8 cellular contexts compared by ENCODE assay signal in genomic region chr22:26483439-26484359, GRCh38. TPM values are rescaled to one million over a fixed set of nuclear protein-coding genes. Genes with fewer than 3 reads are reported as not detected.
A peak's percentile ranks its signal among the peaks of the same experiment; 100 is the strongest.
DNase-seq lines count a peak whose midpoint lies in the region; ATAC-seq and TF ChIP-seq lines count a peak whose summit lies in the region.

HPS4 (minus strand) TSS chr22:26483783; CDS start chr22:26481762, 2,021 bp downstream.
SRRD (plus strand) TSS chr22:26483877; CDS start chr22:26483891, 14 bp downstream.

- H3K9me3 ChIP-seq in left ventricle myocardium inferior (replicated peaks) (no peaks in the 10 kb centered on the region), prostate gland (no peaks in the 10 kb centered on the region)

- peaks cover 15% of the 10 kb centered on the region for H3K36me3 ChIP-seq in left ventricle myocardium inferior
- H3K36me3 ChIP-seq in prostate gland = peaks cover 0 to 7% of the 10 kb centered on the region in 2 donors

- H3K4me3 ChIP-seq in GM12865 (ENCODE audit: low read depth, low read length) = peak within 1 kb of the TSS; percentile 70
- H3K4me3 ChIP-seq in left ventricle myocardium inferior = peak within 1 kb of the TSS; percentile 83
- peak within 1 kb of the TSS; percentile 97 to 100 for H3K4me3 ChIP-seq in prostate gland

- peak; percentile 95 for TF ChIP-seq POLR2A in prostate gland (IDR thresholded peaks at IDR 0.05)

- H3K27me3 ChIP-seq in left ventricle myocardium inferior (ENCODE audit: low read depth) = no peaks in the 10 kb centered on the region
- no peaks in the 10 kb centered on the region for H3K27me3 ChIP-seq in prostate gland (replicated peaks; ENCODE audit: insufficient read depth)

- H3K4me1 ChIP-seq in left ventricle myocardium inferior = peaks cover 72% of the 10 kb centered on the region
- H3K4me1 ChIP-seq in prostate gland (replicated peaks) = peaks cover 40% of the 10 kb centered on the region

- DNase-seq in GM12865 (ENCODE audit: low read depth) (peak; percentile 93), NCI-H1417 treated with DMSO at 0.1 percent for 48 hours (lab: John Stamatoyannopoulos, UW) (peak; percentile 20), T-helper 1 cell (peak; percentile 85 to 96 (median 89)), amniotic epithelial cell (ENCODE audit: low read depth) (peak; percentile 84), left ventricle myocardium inferior (peak; percentile 90), prostate gland (ENCODE audit: low spot score) (peak; percentile 88), ureter (ENCODE audit: low spot score) (peak; percentile 91)

- H3K27ac ChIP-seq in left ventricle myocardium inferior (replicated peaks) (peak within 1 kb of the TSS; percentile 90), prostate gland (peak within 1 kb of the TSS; percentile 95 to 98)

- under 1% methylated on average over 27 of the region's 85 CpGs for WGBS in prostate gland

- intact Hi-C loops in left ventricle myocardium inferior (cut with micrococcal nuclease) (no loop called here), prostate gland (cut with DNase I) (loop anchor here (5.0 kb wide), 1 partner anchor 104 kb away; no protein-coding TSS in a partner anchor)

- peak; percentile 79 for ATAC-seq in HG02763 (IDR thresholded peaks at IDR 0.05; ENCODE audit: unreplicated experiment)

- no peak for TF ChIP-seq CTCF in GM12865 (IDR thresholded peaks at IDR 0.05; ENCODE audit: insufficient read depth, low read depth, low read length, missing control alignments)
- TF ChIP-seq CTCF in left ventricle myocardium inferior (IDR thresholded peaks at IDR 0.05; ENCODE audit: borderline replicate concordance) = no peak
- peak in 1 of 4 experiments; percentile 30 for TF ChIP-seq CTCF in prostate gland (IDR thresholded peaks at IDR 0.05)

RNA-seq across cellular contexts. Expression of gene HPS4, which starts in this region (rescaled TPM):
- total RNA-seq in left ventricle myocardium inferior (11.7 TPM), prostate gland (10 to 100 TPM; 25.3 to 83.9 TPM), ureter (49.8 TPM)

RNA-seq across cellular contexts. Expression of gene SRRD, which starts in this region (rescaled TPM):
- 23.5 TPM for total RNA-seq in left ventricle myocardium inferior
- 10 to 100 TPM; 15.2 to 24.4 TPM for total RNA-seq in prostate gland
- 24.6 TPM for total RNA-seq in ureter

Comparison
In these comparisons a context has a peak if more than half of its experiments do, and no peak if none do; other contexts are left out.
1. Peak in every context shown above with its lines: DNase-seq, ATAC-seq, H3K4me3 ChIP-seq and H3K27ac ChIP-seq.
2. DNase-seq: peak in every context shown above with its lines; median percentile 93 in GM12865; 91 in ureter; 90 in left ventricle myocardium inferior; 89 in T-helper 1 cell; 88 in prostate gland; 84 in amniotic epithelial cell; 20 in NCI-H1417 treated with DMSO at 0.1 percent for 48 hours.